12 cellular contexts compared by ENCODE assay signal in genomic region chr11:120657306-120658070, GRCh38.
DNase-seq lines count a peak whose midpoint lies in the region; ATAC-seq and TF ChIP-seq lines count a peak whose summit lies in the region.
"Had no signal": no experiment of that assay in that cellular context is flagged by ENCODE, and none has a peak within 500 bp of the region (broad histone marks: within the 10 kb centered on the region; RNA-seq: fewer than 3 reads in every experiment).

No MANE protein-coding gene starts in this region.

- no peak overlapping the region for H3K4me3 ChIP-seq in testis

- 85 to 88% methylated on average over 5 to 6 of the region's 6 CpGs for WGBS in testis, 2 donors

- TF ChIP-seq CTCF in natural killer cell (IDR thresholded peaks at IDR 0.05), result no peak
- no peak for TF ChIP-seq CTCF in testis (IDR thresholded peaks at IDR 0.05)

- no peak for DNase-seq in natural killer cell
- no peak for DNase-seq in NCI-H2196 treated with DMSO at 0.1 percent for 48 hours (lab: John Stamatoyannopoulos, UW; ENCODE audit: unreplicated experiment)
- no peak for DNase-seq in testis
- no peak for DNase-seq in C1 segment of cervical spinal cord (lab: John Stamatoyannopoulos, UW)
- DNase-seq: activated CD4-positive, alpha-beta T cell treated with anti-CD3 and anti-CD28 coated beads, Interleukin-2, amount 10 ng/mL, durations not matched to agents 7 days and 5 days; brain microvascular endothelial cell; NCI-H226; retina; stimulated activated CD4-positive, alpha-beta T cell treated with anti-CD3 and anti-CD28 coated beads, Interleukin-4, amount 100 ng/mL, for 24 hours had no signal

- no peak overlapping the region for H3K4me3 Mint-ChIP-seq in natural killer cell
- H3K4me3 Mint-ChIP-seq: activated CD4-positive, alpha-beta T cell treated with anti-CD3 and anti-CD28 coated beads, Interleukin-2, amount 10 ng/mL, durations not matched to agents 7 days and 5 days had no signal

- no peaks in the 10 kb centered on the region for H3K36me3 ChIP-seq in testis (ENCODE audit: low read depth, missing control alignments)
- H3K36me3 ChIP-seq: brain microvascular endothelial cell had no signal

- H3K4me1 ChIP-seq in testis, result no peaks in the 10 kb centered on the region

- peak overlapping the region in 1 of 2 donors; percentile 71 for H3K27ac Mint-ChIP-seq in natural killer cell
- H3K27ac Mint-ChIP-seq: activated CD4-positive, alpha-beta T cell treated with anti-CD3 and anti-CD28 coated beads, Interleukin-2, amount 10 ng/mL, durations not matched to agents 7 days and 5 days had no signal

- H3K36me3 Mint-ChIP-seq in natural killer cell, result no peaks in the 10 kb centered on the region

- peaks cover 0 to 4% of the 10 kb centered on the region in 2 donors for H3K27me3 Mint-ChIP-seq in natural killer cell (ENCODE audit: low read depth in 2 of 2)

- intact Hi-C loops in natural killer cell (cut with micrococcal nuclease) (no loop called here), testis (cut with DNase I; ENCODE audit: low total_unique reads) (no loop called here)

- no peak for TF ChIP-seq POLR2A in testis (IDR thresholded peaks at IDR 0.05)

- no peaks in the 10 kb centered on the region for H3K27me3 ChIP-seq in testis
- H3K27me3 ChIP-seq: brain microvascular endothelial cell had no signal

- ATAC-seq in GM18861 (IDR thresholded peaks at IDR 0.05; ENCODE audit: unreplicated experiment) (peak; percentile 50), GM21447 (IDR thresholded peaks at IDR 0.05; ENCODE audit: unreplicated experiment) (peak; percentile 57), HG03095 (IDR thresholded peaks at IDR 0.05; ENCODE audit: unreplicated experiment) (peak; percentile 47), natural killer cell (peak; percentile 48 to 67 (median 63))

- H3K27ac ChIP-seq in testis, result no peak overlapping the region
- H3K27ac ChIP-seq: brain microvascular endothelial cell had no signal

- peaks cover 22 to 50% of the 10 kb centered on the region in 2 donors for H3K4me1 Mint-ChIP-seq in natural killer cell
- H3K4me1 Mint-ChIP-seq: activated CD4-positive, alpha-beta T cell treated with anti-CD3 and anti-CD28 coated beads, Interleukin-2, amount 10 ng/mL, durations not matched to agents 7 days and 5 days had no signal

- H3K9me3 Mint-ChIP-seq in natural killer cell, result no peaks in the 10 kb centered on the region
- H3K9me3 Mint-ChIP-seq: activated CD4-positive, alpha-beta T cell treated with anti-CD3 and anti-CD28 coated beads, Interleukin-2, amount 10 ng/mL, durations not matched to agents 7 days and 5 days had no signal

- no peaks in the 10 kb centered on the region for H3K9me3 ChIP-seq in testis
